8 cellular contexts compared by ENCODE assay signal in the genomic region with DNA sequence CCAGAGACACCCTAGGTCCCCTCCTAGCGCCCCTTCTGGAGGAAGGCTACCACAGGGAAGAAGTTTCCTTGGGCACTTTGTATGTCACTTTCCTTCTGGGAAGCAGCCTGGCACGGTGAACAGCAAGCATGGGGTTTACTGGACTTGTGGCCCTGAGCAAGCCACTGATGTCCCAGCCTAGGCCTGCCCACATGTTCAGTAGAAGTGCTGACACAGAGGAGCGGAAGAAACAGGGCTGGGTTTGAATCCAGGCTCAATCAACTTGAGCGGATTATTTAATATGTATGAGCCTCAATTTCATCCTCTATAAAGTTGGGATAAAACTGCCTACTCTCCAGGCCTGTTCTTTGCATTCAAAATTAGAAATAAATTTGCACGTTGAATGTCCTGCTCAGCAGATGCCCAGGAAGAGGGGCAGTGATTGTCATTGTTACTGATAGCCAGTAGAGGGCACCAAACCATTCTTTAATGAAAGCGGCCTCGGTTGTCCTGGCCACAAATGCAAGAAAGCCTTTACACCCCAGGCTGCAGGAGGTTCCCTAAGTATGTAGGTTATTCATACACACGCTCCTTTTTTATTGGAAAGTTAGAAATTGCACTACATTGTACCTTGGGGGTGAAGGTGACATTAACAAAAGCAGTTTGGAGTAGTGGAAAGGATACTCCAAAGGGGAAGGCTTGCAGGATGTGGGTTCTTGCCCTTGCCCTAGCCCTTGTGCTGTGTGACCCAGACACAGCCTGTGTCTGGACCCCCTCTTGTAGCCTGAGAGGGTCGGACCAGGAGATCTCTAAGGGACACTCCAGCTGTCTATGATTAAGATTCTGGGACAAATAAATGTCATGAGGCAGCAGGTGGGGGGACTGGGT. TPM values are rescaled to one million over a fixed set of nuclear protein-coding genes. Genes with fewer than 3 reads are reported as not detected.
DNase-seq lines count a peak whose midpoint lies in the region; ATAC-seq, FAIRE-seq and TF ChIP-seq lines count a peak whose summit lies in the region.

No MANE protein-coding gene starts in this region.

- peak; percentile 84 for FAIRE-seq in A204.1 (lab: Jason Lieb, UNC)

- DNase-seq in HPDE6-E6E7 (ENCODE audit: extremely low spot score), result peak; percentile 70
- peak; percentile 16 for DNase-seq in NCI-H774 (lab: John Stamatoyannopoulos, UW)
- DNase-seq in activated CD8-positive, alpha-beta memory T cell treated with anti-CD3 and anti-CD28 coated beads for 4 hours (ENCODE audit: low read depth in 2 of 2), result peak; percentile 16 to 18
- DNase-seq in epithelial cell of proximal tubule (ENCODE audit: low read depth), result no peak
- peak; percentile 71 for DNase-seq in myocyte (ENCODE audit: low read depth)
- DNase-seq in upper lobe of left lung, result peak in 1 of 2 donors; percentile 54

- no peak for TF ChIP-seq EP300 in upper lobe of left lung (IDR thresholded peaks at IDR 0.05)

- H3K9me3 ChIP-seq in upper lobe of left lung, result no peaks in the 10 kb centered on the region

- no peak for TF ChIP-seq POLR2A in upper lobe of left lung (IDR thresholded peaks at IDR 0.05)

- 23 to 27% methylated on average over 9 of the region's 9 CpGs for WGBS in upper lobe of left lung, 2 donors

- TF ChIP-seq CTCF in GM12875 (IDR thresholded peaks at IDR 0.05; ENCODE audit: borderline replicate concordance, insufficient read depth, low read depth, low read length) (peak; percentile 72), epithelial cell of proximal tubule (conservative IDR thresholded peaks at IDR 0.05; ENCODE audit: low read depth, low read length) (peak; percentile 88), upper lobe of left lung (IDR thresholded peaks at IDR 0.05) (peak; percentile 64 to 86 (median 80))

- peaks cover 0 to 4% (median 1%) of the 10 kb centered on the region in 4 donors for H3K4me1 ChIP-seq in upper lobe of left lung

- ATAC-seq in upper lobe of left lung (ENCODE audit: low FRiP score in 2 of 2), result peak; percentile 83 to 93

- H3K27ac ChIP-seq in upper lobe of left lung, result no peak overlapping the region

- H3K4me3 ChIP-seq in GM12875 (ENCODE audit: low read depth, low read length), result no peak overlapping the region
- no peak overlapping the region for H3K4me3 ChIP-seq in epithelial cell of proximal tubule (ENCODE audit: low read depth, low read length)
- no peak overlapping the region for H3K4me3 ChIP-seq in upper lobe of left lung

- H3K27me3 ChIP-seq in upper lobe of left lung, result no peaks in the 10 kb centered on the region

- no peaks in the 10 kb centered on the region for H3K36me3 ChIP-seq in upper lobe of left lung

RNA-seq across cellular contexts. Expression of gene XPA, which starts 13.4 kb away (rescaled TPM):
- total RNA-seq in epithelial cell of proximal tubule, result 4.7 and 7.6 TPM in 2 replicates
- total RNA-seq in myocyte, result 6.6 and 12.2 TPM in 2 replicates
- polyA plus RNA-seq in myocyte (2012), result 8.5 TPM
- total RNA-seq in upper lobe of left lung, result 10 to 100 TPM; 10.4 to 26.8 (median 11.5) TPM
